In genomic region chr17:13002761-13003453, GRCh38 we compare ENCODE assay signal across 9 cellular contexts. TPM values are rescaled to one million over a fixed set of nuclear protein-coding genes. Genes with fewer than 3 reads are reported as not detected.
DNase-seq lines count a peak whose midpoint lies in the region; ATAC-seq and TF ChIP-seq lines count a peak whose summit lies in the region.
"Had no signal": no experiment of that assay in that cellular context is flagged by ENCODE, and none has a peak within 500 bp of the region (broad histone marks: within the 10 kb centered on the region; RNA-seq: fewer than 3 reads in every experiment).

No MANE protein-coding gene starts in this region.

- no peak overlapping the region for H3K27ac ChIP-seq in HEK293 (ENCODE audit: extremely low read depth, low read depth, low read length)
- no peak overlapping the region for H3K27ac ChIP-seq in OCI-LY7 (ENCODE audit: low read depth, low read length, poor library complexity, severe bottlenecking)
- no peak overlapping the region for H3K27ac ChIP-seq in ovary

- H3K4me1 Mint-ChIP-seq in activated naive CD4-positive, alpha-beta T cell treated with anti-CD3 and anti-CD28 coated beads for 36 hours (ENCODE audit: low read depth) = peaks cover 2% of the 10 kb centered on the region

- POLR2A ChIA-PET in HEK293 (lab: Yijun Ruan, JAX) = interaction anchor here (1.9 kb wide), 1 partner anchor 15 kb away, joined by 8 read pairs; the partner anchor contains the start of gene ELAC2
- POLR2A ChIA-PET in OCI-LY7 (lab: Charles Lee) = no interaction called here

- 23 to 32% (median 24%) methylated on average over 15 of the region's 15 CpGs for WGBS in ovary, 3 donors

- ATAC-seq in HG02970 (IDR thresholded peaks at IDR 0.05; ENCODE audit: low FRiP score, unreplicated experiment) (no peak), HG03442 (IDR thresholded peaks at IDR 0.05; ENCODE audit: unreplicated experiment) (no peak)
- ATAC-seq: stimulated activated naive CD8-positive, alpha-beta T cell treated with anti-CD3 and anti-CD28 coated beads, Interleukin-15, amount 100 ng/mL, for 72 hours had no signal

- no peak overlapping the region for H3K4me3 Mint-ChIP-seq in activated naive CD4-positive, alpha-beta T cell treated with anti-CD3 and anti-CD28 coated beads for 36 hours
- H3K4me3 Mint-ChIP-seq: stimulated activated naive CD8-positive, alpha-beta T cell treated with anti-CD3 and anti-CD28 coated beads, Interleukin-15, amount 100 ng/mL, for 72 hours had no signal

- intact Hi-C loops in OCI-LY7 (cut with micrococcal nuclease; ENCODE audit: unreplicated experiment) = loop anchor here (1.0 to 10.0 kb wide), 4 partner anchors 76 to 748 kb away; no protein-coding TSS in a partner anchor
- intact Hi-C loops in activated naive CD4-positive, alpha-beta T cell treated with anti-CD3 and anti-CD28 coated beads for 36 hours (cut with micrococcal nuclease) = loop anchor here (1.0 kb wide), 2 partner anchors 747 to 823 kb away; no protein-coding TSS in a partner anchor
- intact Hi-C loops in ovary (cut with DNase I) = loop anchor here (5.0 to 10.0 kb wide), 5 partner anchors 336 to 821 kb away; partner anchors contain the start of gene MYOCD (in 1 of the 4)

- H3K36me3 ChIP-seq in HEK293 (ENCODE audit: control insufficient read depth in 2 of 2, insufficient read depth in 1 of 2, low read length in 2 of 2) (peaks cover 53 to 97% of the 10 kb centered on the region in 2 experiments), OCI-LY7 (ENCODE audit: insufficient read depth, low read length) (peaks cover 95% of the 10 kb centered on the region), ovary (no peaks in the 10 kb centered on the region)

- no peak overlapping the region for H3K4me2 ChIP-seq in OCI-LY7 (ENCODE audit: low read length)

- H3K4me3 ChIP-seq in HEK293 (ENCODE audit: low read depth, low read length) (no peak overlapping the region), OCI-LY7 (ENCODE audit: low read depth, low read length, poor library complexity, severe bottlenecking) (no peak overlapping the region), ovary (no peak overlapping the region)

- H3K9me3 ChIP-seq in HEK293 (ENCODE audit: control insufficient read depth, insufficient read depth, low read depth, low read length) (no peaks in the 10 kb centered on the region), OCI-LY7 (ENCODE audit: low read length) (no peaks in the 10 kb centered on the region), ovary (no peaks in the 10 kb centered on the region)

- no TSS peak for BruUV-seq in OCI-LY7 (replicated peaks; lab: Mats Ljungman, UMichigan)

- no peak for TF ChIP-seq EP300 in ovary (IDR thresholded peaks at IDR 0.05)

- DNase-seq in COR-L47 (lab: John Stamatoyannopoulos, UW) (peak; percentile 15), OCI-LY7 (ENCODE audit: low spot score) (peak; percentile 67), glomerular endothelial cell (ENCODE audit: extremely low read depth, low read depth, low spot score) (peak; percentile 48), ovary (peak; percentile 70 to 91 (median 85))
- peak; percentile 68 for DNase-seq in activated naive CD4-positive, alpha-beta T cell treated with anti-CD3 and anti-CD28 coated beads for 36 hours

- H3K27ac Mint-ChIP-seq in activated naive CD4-positive, alpha-beta T cell treated with anti-CD3 and anti-CD28 coated beads for 36 hours = no peak overlapping the region

- 0 out of 2 replicates have a peak, but pooled peaks cover 8% of the 10 kb centered on the region for H4K20me1 ChIP-seq in OCI-LY7 (ENCODE audit: insufficient read depth, low read length)

- H2AFZ ChIP-seq in OCI-LY7 (ENCODE audit: low read length) = no peak overlapping the region

- TF ChIP-seq CTCF in HEK293 (tag by site-specific recombination; IDR thresholded peaks at IDR 0.05) = peak; percentile 65
- TF ChIP-seq CTCF in OCI-LY7 (conservative IDR thresholded peaks at IDR 0.05; ENCODE audit: low read length) = peak; percentile 97
- peak; percentile 68 to 71 (median 70) for TF ChIP-seq CTCF in ovary (IDR thresholded peaks at IDR 0.05)

- no peaks in the 10 kb centered on the region for H3K9me2 ChIP-seq in OCI-LY7 (ENCODE audit: insufficient read depth, low read length)

- no peaks in the 10 kb centered on the region for H3K27me3 Mint-ChIP-seq in activated naive CD4-positive, alpha-beta T cell treated with anti-CD3 and anti-CD28 coated beads for 36 hours (ENCODE audit: low read depth)
- H3K27me3 Mint-ChIP-seq: stimulated activated naive CD8-positive, alpha-beta T cell treated with anti-CD3 and anti-CD28 coated beads, Interleukin-15, amount 100 ng/mL, for 72 hours had no signal

- peaks cover 29% of the 10 kb centered on the region for H3K36me3 Mint-ChIP-seq in activated naive CD4-positive, alpha-beta T cell treated with anti-CD3 and anti-CD28 coated beads for 36 hours (ENCODE audit: low read depth)

- CTCF ChIA-PET in HEK293 (lab: Yijun Ruan, JAX) = interaction anchor here (0.6 to 4.5 kb wide), 34 partner anchors 11 to 825 kb away, joined by 3 to 48 read pairs (median 4); partner anchors contain the start of genes ELAC2 and MYOCD
- CTCF ChIA-PET in OCI-LY7 (lab: Charles Lee; ENCODE audit: unreplicated experiment) = interaction anchor here (1.4 to 1.5 kb wide), 2 partner anchors 13 to 15 kb away, joined by 4 to 5 read pairs; partner anchors contain the start of gene ELAC2
- CTCF ChIA-PET in activated naive CD4-positive, alpha-beta T cell treated with anti-CD3 and anti-CD28 coated beads for 36 hours (lab: Charles Lee) = interaction anchor here (1.2 to 2.9 kb wide), 7 partner anchors 11 to 746 kb away, joined by 3 to 14 read pairs (median 4); no protein-coding TSS in a partner anchor

- TF ChIP-seq POLR2A in ovary (IDR thresholded peaks at IDR 0.05) = no peak

- H3K9me3 Mint-ChIP-seq in activated naive CD4-positive, alpha-beta T cell treated with anti-CD3 and anti-CD28 coated beads for 36 hours = no peaks in the 10 kb centered on the region
- H3K9me3 Mint-ChIP-seq: stimulated activated naive CD8-positive, alpha-beta T cell treated with anti-CD3 and anti-CD28 coated beads, Interleukin-15, amount 100 ng/mL, for 72 hours had no signal

- H3K4me1 ChIP-seq in HEK293 (ENCODE audit: control insufficient read depth, insufficient read depth, low read length) = peaks cover 2% of the 10 kb centered on the region; the same call in 1 of the 2 replicates
- H3K4me1 ChIP-seq in OCI-LY7 (ENCODE audit: insufficient read depth, low read length, poor library complexity, severe bottlenecking) = no peaks in the 10 kb centered on the region
- H3K4me1 ChIP-seq in ovary (ENCODE audit: insufficient read depth) = peaks cover 4% of the 10 kb centered on the region

- no peaks in the 10 kb centered on the region for H3K79me2 ChIP-seq in OCI-LY7 (ENCODE audit: insufficient read depth, low read depth, low read length)

- H3K27me3 ChIP-seq in ovary = no peaks in the 10 kb centered on the region

TF ChIP-seq in HEK293, 187 proteins besides CTCF, POLR2A, EP300 and RAD21 (continues in another document):
- TF ChIP-seq IKZF3 (tag by site-specific recombination; IDR thresholded peaks at IDR 0.05) = peak; percentile 57; the same call in 1 of the 2 replicates
- no peak for TF ChIP-seq ZNF610 (tag by site-specific recombination; IDR thresholded peaks at IDR 0.05; ENCODE audit: borderline replicate concordance)
- TF ChIP-seq RBAK (tag by site-specific recombination; IDR thresholded peaks at IDR 0.05) = no peak
- no peak for TF ChIP-seq ZNF121 (tag by site-specific recombination; IDR thresholded peaks at IDR 0.05)
- no peak for TF ChIP-seq ZNF10 (tag by site-specific recombination; IDR thresholded peaks at IDR 0.05)
- peak; percentile 92 for TF ChIP-seq ZNF654 (tag by site-specific recombination; IDR thresholded peaks at IDR 0.05; ENCODE audit: low read depth)
- no peak for TF ChIP-seq TRIM28 (IDR thresholded peaks at IDR 0.05; ENCODE audit: borderline replicate concordance, low read length)
- TF ChIP-seq, protein P1, sequence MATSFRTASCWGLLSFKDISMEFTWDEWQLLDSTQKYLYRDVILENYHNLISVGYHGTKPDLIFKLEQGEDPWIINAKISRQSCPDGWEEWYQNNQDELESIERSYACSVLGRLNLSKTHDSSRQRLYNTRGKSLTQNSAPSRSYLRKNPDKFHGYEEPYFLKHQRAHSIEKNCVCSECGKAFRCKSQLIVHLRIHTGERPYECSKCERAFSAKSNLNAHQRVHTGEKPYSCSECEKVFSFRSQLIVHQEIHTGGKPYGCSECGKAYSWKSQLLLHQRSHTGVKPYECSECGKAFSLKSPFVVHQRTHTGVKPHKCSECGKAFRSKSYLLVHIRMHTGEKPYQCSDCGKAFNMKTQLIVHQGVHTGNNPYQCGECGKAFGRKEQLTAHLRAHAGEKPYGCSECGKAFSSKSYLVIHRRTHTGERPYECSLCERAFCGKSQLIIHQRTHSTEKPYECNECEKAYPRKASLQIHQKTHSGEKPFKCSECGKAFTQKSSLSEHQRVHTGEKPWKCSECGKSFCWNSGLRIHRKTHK (tag by site-specific recombination; IDR thresholded peaks at IDR 0.05) = no peak
- TF ChIP-seq ZEB2 (tag by site-specific recombination; IDR thresholded peaks at IDR 0.05) = no peak
- no peak for TF ChIP-seq ZNF624 (tag by site-specific recombination; IDR thresholded peaks at IDR 0.05)
- no peak for TF ChIP-seq ZNF580 (tag by site-specific recombination; IDR thresholded peaks at IDR 0.05)
- TF ChIP-seq ZNF76 (tag by site-specific recombination; IDR thresholded peaks at IDR 0.05; ENCODE audit: borderline replicate concordance, low read depth) = peak; percentile 81
- no peak for TF ChIP-seq GFI1B (tag by site-specific recombination; IDR thresholded peaks at IDR 0.05)
- no peak for TF ChIP-seq ZNF416 (tag by site-specific recombination; IDR thresholded peaks at IDR 0.05)
- 0 out of 2 replicates have a peak, but pooled peaks have one; percentile 33 for TF ChIP-seq ZNF660 (tag by site-specific recombination; IDR thresholded peaks at IDR 0.05)

RNA-seq across cellular contexts. Expression of gene ELAC2, which starts 14.9 kb away (rescaled TPM):
- 127 and 130 TPM in 2 replicates for total RNA-seq in OCI-LY7 (2014; rRNA removed; shearing (Covaris generic))
- total RNA-seq in OCI-LY7 (2022) (90.7 and 98.8 TPM in 2 replicates), glomerular endothelial cell (82.7 and 88.1 TPM in 2 replicates), ovary (10 to 100 TPM; 32.8 to 46.6 (median 38.4) TPM)
- 10 to 100 TPM; 74.1 to 75.9 TPM for total RNA-seq in activated naive CD4-positive, alpha-beta T cell treated with anti-CD3 and anti-CD28 coated beads for 36 hours
- polyA plus RNA-seq in ovary = 10 to 100 TPM; 24.5 to 83.2 TPM

Comparison
In these comparisons a context has a peak if more than half of its experiments do, and no peak if none do; other contexts are left out.
1. DNase-seq: peak in every context shown above with its lines; median percentile 85 in ovary; 68 in activated naive CD4-positive, alpha-beta T cell treated with anti-CD3 and anti-CD28 coated beads for 36 hours; 67 in OCI-LY7; 48 in glomerular endothelial cell; 15 in COR-L47.